ENCODE assay signal across 8 cellular contexts in the genomic region with DNA sequence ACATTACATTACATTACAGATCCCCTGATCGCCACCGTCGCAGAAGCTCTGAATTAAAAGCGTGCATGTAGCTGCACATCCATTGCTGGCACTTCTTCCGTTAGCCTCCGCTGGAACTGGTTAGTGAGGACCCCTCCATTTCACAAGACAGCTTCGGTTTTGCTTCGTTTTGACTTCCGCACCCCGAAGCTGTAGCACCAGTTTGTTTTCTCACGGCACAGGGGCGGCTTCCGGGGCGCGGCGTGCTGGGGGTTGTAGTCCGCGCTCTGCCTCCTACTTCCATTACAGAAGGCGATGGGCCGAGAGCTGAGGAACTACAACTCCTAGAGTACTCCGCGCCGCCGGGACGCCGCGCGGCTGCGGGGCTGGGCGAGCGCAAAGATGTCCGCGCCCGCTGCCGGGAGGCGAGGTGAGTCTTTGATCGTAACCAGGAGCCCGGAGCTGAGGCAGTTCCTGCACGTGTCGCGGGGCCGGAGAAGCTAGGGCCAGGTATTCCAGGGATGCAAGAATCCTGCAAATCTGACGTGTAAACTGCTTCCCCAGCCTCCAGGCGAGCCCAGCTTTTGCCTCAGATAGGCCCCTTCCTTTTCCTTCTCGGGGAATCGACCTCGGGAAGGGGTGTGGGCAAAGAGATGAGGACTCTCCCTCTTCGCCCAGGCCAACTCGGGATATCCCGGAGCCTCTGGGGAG. TPM values are rescaled to one million over a fixed set of nuclear protein-coding genes. Genes with fewer than 3 reads are reported as not detected.
DNase-seq lines count a peak whose midpoint lies in the region; ATAC-seq and TF ChIP-seq lines count a peak whose summit lies in the region.

PEX26 (plus strand) TSS at position 352 of the 690 bp plus-strand sequence. CDS start 387 bp downstream, outside the sequence.

- TF ChIP-seq CTCF in PC-9 (conservative IDR thresholded peaks at IDR 0.05): no peak

- H3K4me2 ChIP-seq in PC-9: peak within 1 kb of the TSS; percentile 96

- H3K27ac ChIP-seq in PC-9: peak within 1 kb of the TSS; percentile 56

- no peaks in the 10 kb centered on the region for H3F3A ChIP-seq in PC-9 (ENCODE audit: insufficient read depth, low read depth)

- H4K20me1 ChIP-seq in PC-9 (ENCODE audit: insufficient read depth): no peaks in the 10 kb centered on the region

- CTCF ChIA-PET in PC-9 (lab: Charles Lee): interaction anchor here (0.6 to 1.5 kb wide), 2 partner anchors 78 to 1003 kb away, joined by 3 to 4 read pairs; no protein-coding TSS in a partner anchor

- H3K9me2 ChIP-seq in PC-9 (ENCODE audit: insufficient read depth): no peaks in the 10 kb centered on the region

- peaks cover 0 to 2% (median 0%) of the 10 kb centered on the region in 3 donors for H3K9me3 Mint-ChIP-seq in IgD-negative memory B cell
- H3K9me3 Mint-ChIP-seq in activated T-cell treated with anti-CD3 and anti-CD28 coated beads, Interleukin-2, amount 50 U/mL, for 24 hours: no peaks in the 10 kb centered on the region

- peaks cover 16% of the 10 kb centered on the region for H3K4me1 ChIP-seq in PC-9 (replicated peaks; ENCODE audit: insufficient read depth)
- no peaks in the 10 kb centered on the region for H3K4me1 ChIP-seq in mucosa of stomach (ENCODE audit: control insufficient read depth, insufficient read depth, low read length)

- no TSS peak for BruUV-seq in PC-9 (replicated peaks; lab: Mats Ljungman, UMichigan)

- H3K79me2 ChIP-seq in PC-9 (ENCODE audit: low read depth): peaks cover 34% of the 10 kb centered on the region

- peaks cover 24 to 38% (median 25%) of the 10 kb centered on the region in 3 donors for H3K4me1 Mint-ChIP-seq in IgD-negative memory B cell
- H3K4me1 Mint-ChIP-seq in activated T-cell treated with anti-CD3 and anti-CD28 coated beads, Interleukin-2, amount 50 U/mL, for 24 hours (ENCODE audit: low read depth): peaks cover 54% of the 10 kb centered on the region

- H3K27ac Mint-ChIP-seq in IgD-negative memory B cell: peak within 1 kb of the TSS; percentile 79 to 98 (median 85)
- H3K27ac Mint-ChIP-seq in activated T-cell treated with anti-CD3 and anti-CD28 coated beads, Interleukin-2, amount 50 U/mL, for 24 hours: peak within 1 kb of the TSS; percentile 99

- peaks cover 9% of the 10 kb centered on the region for H3K36me3 Mint-ChIP-seq in IgD-negative memory B cell
- peaks cover 52% of the 10 kb centered on the region for H3K36me3 Mint-ChIP-seq in activated T-cell treated with anti-CD3 and anti-CD28 coated beads, Interleukin-2, amount 50 U/mL, for 24 hours (ENCODE audit: low read depth)

- TF ChIP-seq POLR2A in erythroblast (IDR thresholded peaks at IDR 0.05; ENCODE audit: low read length): peak; percentile 76

- H3K9me3 ChIP-seq in PC-9 (ENCODE audit: insufficient read depth, low read depth) (no peaks in the 10 kb centered on the region), mucosa of stomach (ENCODE audit: control insufficient read depth, low read length) (no peaks in the 10 kb centered on the region)

- H3K27me3 Mint-ChIP-seq in IgD-negative memory B cell: no peaks in the 10 kb centered on the region
- no peaks in the 10 kb centered on the region for H3K27me3 Mint-ChIP-seq in activated T-cell treated with anti-CD3 and anti-CD28 coated beads, Interleukin-2, amount 50 U/mL, for 24 hours

- H3K27me3 ChIP-seq in PC-9 (ENCODE audit: insufficient read depth, low read depth): no peaks in the 10 kb centered on the region
- H3K27me3 ChIP-seq in mucosa of stomach (ENCODE audit: control insufficient read depth, insufficient read depth, low read length): no peaks in the 10 kb centered on the region

- H3K4me3 Mint-ChIP-seq in IgD-negative memory B cell: peak within 1 kb of the TSS; percentile 94 to 99 (median 96)
- peak within 1 kb of the TSS; percentile 96 for H3K4me3 Mint-ChIP-seq in activated T-cell treated with anti-CD3 and anti-CD28 coated beads, Interleukin-2, amount 50 U/mL, for 24 hours

- H3K9ac ChIP-seq in mucosa of stomach (ENCODE audit: low read length): peak within 1 kb of the TSS; percentile 95

- ATAC-seq in GM21528 (IDR thresholded peaks at IDR 0.05; ENCODE audit: low FRiP score, unreplicated experiment): peak; percentile 82

- peak within 1 kb of the TSS; percentile 95 for H2AFZ ChIP-seq in PC-9

- peaks cover 3% of the 10 kb centered on the region; the same call in 1 of the 2 replicates for H3K36me3 ChIP-seq in PC-9 (ENCODE audit: low read depth)
- H3K36me3 ChIP-seq in mucosa of stomach (ENCODE audit: control insufficient read depth, insufficient read depth, low read length): no peaks in the 10 kb centered on the region

- POLR2A ChIA-PET in PC-9 (lab: Charles Lee; ENCODE audit: unreplicated experiment): interaction anchor here (0.6 kb wide), 2 partner anchors 46 to 296 kb away, joined by 4 read pairs; no protein-coding TSS in a partner anchor

- H3K4me3 ChIP-seq in PC-9 (peak within 1 kb of the TSS; percentile 98), mucosa of stomach (ENCODE audit: low read length) (peak within 1 kb of the TSS; percentile 99)

- DNase-seq in DMS 273 treated with DMSO at 0.1 percent for 48 hours (lab: John Stamatoyannopoulos, UW) (peak; percentile 75), PC-9 (peak; percentile 85), erythroblast (lab: John Stamatoyannopoulos, UW) (peak; percentile 96)
- DNase-seq in activated T-cell treated with anti-CD3 and anti-CD28 coated beads, Interleukin-2, amount 50 U/mL, for 24 hours: peak; percentile 95
- DNase-seq in stimulated activated CD8-positive, alpha-beta memory T cell treated with anti-CD3 and anti-CD28 coated beads, Interleukin-7, amount 100 ng/mL, for 1 hour (ENCODE audit: low read depth in 2 of 2): peak; percentile 82 to 83

- intact Hi-C loops in PC-9 (cut with micrococcal nuclease; ENCODE audit: unreplicated experiment): loop anchor here (2.0 to 5.0 kb wide), 3 partner anchors 90 to 520 kb away; no protein-coding TSS in a partner anchor

RNA-seq across cellular contexts. Expression of gene PEX26, which starts in this region (rescaled TPM):
- polyA plus RNA-seq in IgD-negative memory B cell: 3.4 TPM
- total RNA-seq in PC-9 (2021): 30.0 and 36.2 TPM in 2 replicates

Comparison
In these comparisons a context has a peak if more than half of its experiments do, and no peak if none do; other contexts are left out.
1. Peak in every context shown above with its lines: DNase-seq, ATAC-seq, H3K4me3 ChIP-seq and H3K27ac ChIP-seq.